8 cellular contexts compared by ENCODE assay signal in genomic region chr12:12081836-12082497, GRCh38. TPM values are rescaled to one million over a fixed set of nuclear protein-coding genes. Genes with fewer than 3 reads are reported as not detected.
DNase-seq lines count a peak whose midpoint lies in the region; ATAC-seq and TF ChIP-seq lines count a peak whose summit lies in the region.

No MANE protein-coding gene starts in this region.

- H3K27me3 Mint-ChIP-seq in glutamatergic neuron (ENCODE audit: unreplicated experiment) = no peaks in the 10 kb centered on the region

- H3K79me2 ChIP-seq in PC-3 (ENCODE audit: low read length) (no peaks in the 10 kb centered on the region), osteoblast (ENCODE audit: insufficient read depth, low read length) (no peaks in the 10 kb centered on the region)

- H3K4me2 ChIP-seq in PC-3 (ENCODE audit: low read length) (no peak overlapping the region), osteoblast (ENCODE audit: insufficient read depth, low read length) (peak overlapping the region; percentile 31)

- no TSS peak for BruUV-seq in PC-3 (replicated peaks; lab: Mats Ljungman, UMichigan)

- intact Hi-C loops in PC-3 (cut with micrococcal nuclease) = loop anchor here (1.0 to 5.0 kb wide), 3 partner anchors 185 to 622 kb away; partner anchors contain the start of gene LRP6

- TF ChIP-seq CTCF in PC-3 (conservative IDR thresholded peaks at IDR 0.05; ENCODE audit: low read depth, low read length) (peak; percentile 51), epithelial cell of proximal tubule (conservative IDR thresholded peaks at IDR 0.05; ENCODE audit: low read depth, low read length) (peak; percentile 49), osteoblast (IDR thresholded peaks at IDR 0.05; ENCODE audit: extremely low read depth, low read depth, low read length) (peak; percentile 36), glutamatergic neuron (IDR thresholded peaks at IDR 0.05; ENCODE audit: partially characterized antibody, unreplicated experiment) (no peak)

- no peak overlapping the region for H3K4me3 Mint-ChIP-seq in glutamatergic neuron (ENCODE audit: unreplicated experiment)

- POLR2A ChIA-PET in PC-3 (lab: Charles Lee; ENCODE audit: unreplicated experiment) = no interaction called here

- no peaks in the 10 kb centered on the region for H3K27me3 ChIP-seq in PC-3 (ENCODE audit: low read length)
- H3K27me3 ChIP-seq in osteoblast (ENCODE audit: insufficient read depth, low read length) = peaks cover 2% of the 10 kb centered on the region

- no peaks in the 10 kb centered on the region for H3K4me1 Mint-ChIP-seq in glutamatergic neuron (ENCODE audit: low read depth, unreplicated experiment)

- H3K9me3 Mint-ChIP-seq in glutamatergic neuron (ENCODE audit: unreplicated experiment) = no peaks in the 10 kb centered on the region

- H3K27ac ChIP-seq in PC-3 (ENCODE audit: low read length) (no peak overlapping the region), osteoblast (ENCODE audit: low read depth, low read length) (no peak overlapping the region)

- H2AFZ ChIP-seq in PC-3 (ENCODE audit: low read length) = no peak overlapping the region
- peak overlapping the region; percentile 91 for H2AFZ ChIP-seq in osteoblast (ENCODE audit: low read length)

- no peaks in the 10 kb centered on the region for H3K9me3 ChIP-seq in PC-3 (ENCODE audit: low read length)
- no peaks in the 10 kb centered on the region for H3K9me3 ChIP-seq in osteoblast (ENCODE audit: low read depth, low read length)

- H4K20me1 ChIP-seq in PC-3 (ENCODE audit: low read length) = no peaks in the 10 kb centered on the region
- H4K20me1 ChIP-seq in osteoblast (ENCODE audit: insufficient read depth, low read length) = no peaks in the 10 kb centered on the region

- H3K4me1 ChIP-seq in PC-3 (ENCODE audit: insufficient read depth, low read length) (peaks cover 5% of the 10 kb centered on the region; the same call in 1 of the 2 replicates), osteoblast (ENCODE audit: insufficient read depth, low read length) (peaks cover 8% of the 10 kb centered on the region)

- DNase-seq in DMS 273 (lab: John Stamatoyannopoulos, UW; ENCODE audit: unreplicated experiment) (peak; percentile 61), DMS 273 treated with DMSO at 0.1 percent for 48 hours (lab: John Stamatoyannopoulos, UW) (no peak), PC-3 (peak; percentile 52), epithelial cell of proximal tubule (ENCODE audit: low read depth) (peak; percentile 10), osteoblast (ENCODE audit: insufficient read length, low spot score, missing footprints) (peak; percentile 83), cortex of kidney (lab: John Stamatoyannopoulos, UW) (no peak), glutamatergic neuron (no peak)

- CTCF ChIA-PET in PC-3 (lab: Charles Lee) = interaction anchor here (1.4 kb wide), 1 partner anchor 246 kb away, joined by 4 read pairs; no protein-coding TSS in a partner anchor

- no peaks in the 10 kb centered on the region for H3K36me3 Mint-ChIP-seq in glutamatergic neuron (ENCODE audit: unreplicated experiment)

- no peak overlapping the region for H3K9ac ChIP-seq in PC-3 (ENCODE audit: low read length)

- ATAC-seq in HG03139 (IDR thresholded peaks at IDR 0.05; ENCODE audit: unreplicated experiment) (peak; percentile 75), PC-3 (peak; percentile 83)

- no peaks in the 10 kb centered on the region for H3F3A ChIP-seq in PC-3 (ENCODE audit: low read length, unreplicated experiment)

- H3K4me3 ChIP-seq in PC-3 (ENCODE audit: low read length) (no peak overlapping the region), epithelial cell of proximal tubule (ENCODE audit: low read depth, low read length) (no peak overlapping the region), osteoblast (ENCODE audit: insufficient read depth, low read length) (no peak overlapping the region)

- no peaks in the 10 kb centered on the region for H3K36me3 ChIP-seq in PC-3 (ENCODE audit: low read depth, low read length)
- H3K36me3 ChIP-seq in osteoblast (ENCODE audit: insufficient read depth, low read length) = no peaks in the 10 kb centered on the region

- H3K27ac Mint-ChIP-seq in glutamatergic neuron (ENCODE audit: unreplicated experiment) = no peak overlapping the region

- H3K9me2 ChIP-seq in PC-3 (replicated peaks; ENCODE audit: low read length) = no peaks in the 10 kb centered on the region

RNA-seq across cellular contexts. Expression of gene BCL2L14, which starts 11.2 kb away (rescaled TPM):
- total RNA-seq in PC-3 (2014; rRNA removed) = not detected in 2 replicates
- total RNA-seq in epithelial cell of proximal tubule = not detected in 2 replicates
- total RNA-seq in osteoblast = not detected in 2 replicates
- total RNA-seq in glutamatergic neuron (ENCODE audit: unreplicated experiment) = not detected

Comparison
In these comparisons a context has a peak if more than half of its experiments do, and no peak if none do; other contexts are left out.
1. DNase-seq: peak in DMS 273 (single experiment), PC-3 (single experiment), epithelial cell of proximal tubule (single experiment) and osteoblast (single experiment); none in DMS 273 treated with DMSO at 0.1 percent for 48 hours (single experiment), cortex of kidney (single experiment) and glutamatergic neuron (single experiment).